2 cellular contexts compared by ENCODE assay signal in the genomic region with DNA sequence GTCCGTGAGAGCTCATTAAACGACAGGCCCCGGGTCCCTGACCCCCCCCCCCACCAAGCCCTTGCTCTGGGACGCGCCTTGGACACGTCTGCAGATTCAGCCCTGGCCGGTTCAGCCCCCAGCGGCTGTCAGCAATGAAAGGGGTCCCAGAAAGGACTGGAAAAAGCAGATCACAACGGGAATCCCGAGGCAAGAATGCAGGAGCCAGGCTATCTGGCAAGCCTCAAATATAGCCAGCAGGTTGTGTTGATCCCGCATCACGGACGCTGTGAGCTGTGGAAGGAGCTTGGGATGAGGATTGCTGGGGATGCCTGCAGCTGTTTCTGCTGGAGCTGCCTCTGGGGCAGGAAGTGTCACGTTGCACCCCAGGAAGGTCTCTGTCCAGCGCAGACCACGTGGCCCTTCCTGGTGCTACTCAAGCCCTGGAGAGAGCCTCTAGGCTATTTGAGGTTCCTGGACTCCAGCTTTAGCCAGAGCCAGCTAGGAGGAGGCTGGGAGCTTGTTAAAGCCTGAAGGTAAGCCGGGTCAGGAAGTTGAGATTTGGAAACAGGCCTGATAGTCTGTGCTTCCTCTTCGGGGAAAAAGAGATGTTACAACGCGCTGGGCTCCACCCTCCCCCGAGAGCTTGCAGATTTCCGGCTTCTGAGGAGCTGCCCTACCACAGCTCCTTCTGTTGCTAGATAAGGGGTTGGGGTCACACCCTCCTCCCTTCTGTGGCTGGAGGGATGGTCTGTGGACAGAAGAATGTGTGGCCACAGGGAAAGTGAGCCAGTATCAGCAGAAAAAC.
A peak's percentile ranks its signal among the peaks of the same experiment; 100 is the strongest.
TF ChIP-seq lines count a peak whose summit lies in the region.

No MANE protein-coding gene starts in this region.

TF ChIP-seq in GM12878, 131 proteins besides CTCF, POLR2A, EP300 and RAD21 (continued from another document):
- TF ChIP-seq, protein P1, sequence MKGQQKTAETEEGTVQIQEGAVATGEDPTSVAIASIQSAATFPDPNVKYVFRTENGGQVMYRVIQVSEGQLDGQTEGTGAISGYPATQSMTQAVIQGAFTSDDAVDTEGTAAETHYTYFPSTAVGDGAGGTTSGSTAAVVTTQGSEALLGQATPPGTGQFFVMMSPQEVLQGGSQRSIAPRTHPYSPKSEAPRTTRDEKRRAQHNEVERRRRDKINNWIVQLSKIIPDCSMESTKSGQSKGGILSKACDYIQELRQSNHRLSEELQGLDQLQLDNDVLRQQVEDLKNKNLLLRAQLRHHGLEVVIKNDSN (IDR thresholded peaks at IDR 0.05; ENCODE audit: borderline replicate concordance, extremely low read length, insufficient read depth, low read depth, low read length) = peak; percentile 63
- TF ChIP-seq, protein P2, sequence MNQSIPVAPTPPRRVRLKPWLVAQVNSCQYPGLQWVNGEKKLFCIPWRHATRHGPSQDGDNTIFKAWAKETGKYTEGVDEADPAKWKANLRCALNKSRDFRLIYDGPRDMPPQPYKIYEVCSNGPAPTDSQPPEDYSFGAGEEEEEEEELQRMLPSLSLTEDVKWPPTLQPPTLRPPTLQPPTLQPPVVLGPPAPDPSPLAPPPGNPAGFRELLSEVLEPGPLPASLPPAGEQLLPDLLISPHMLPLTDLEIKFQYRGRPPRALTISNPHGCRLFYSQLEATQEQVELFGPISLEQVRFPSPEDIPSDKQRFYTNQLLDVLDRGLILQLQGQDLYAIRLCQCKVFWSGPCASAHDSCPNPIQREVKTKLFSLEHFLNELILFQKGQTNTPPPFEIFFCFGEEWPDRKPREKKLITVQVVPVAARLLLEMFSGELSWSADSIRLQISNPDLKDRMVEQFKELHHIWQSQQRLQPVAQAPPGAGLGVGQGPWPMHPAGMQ (IDR thresholded peaks at IDR 0.05; ENCODE audit: borderline replicate concordance) = no peak

TF ChIP-seq in HepG2, 621 proteins besides CTCF, POLR2A, EP300 and RAD21 (continued from another document):
- TF ChIP-seq, protein P3, sequence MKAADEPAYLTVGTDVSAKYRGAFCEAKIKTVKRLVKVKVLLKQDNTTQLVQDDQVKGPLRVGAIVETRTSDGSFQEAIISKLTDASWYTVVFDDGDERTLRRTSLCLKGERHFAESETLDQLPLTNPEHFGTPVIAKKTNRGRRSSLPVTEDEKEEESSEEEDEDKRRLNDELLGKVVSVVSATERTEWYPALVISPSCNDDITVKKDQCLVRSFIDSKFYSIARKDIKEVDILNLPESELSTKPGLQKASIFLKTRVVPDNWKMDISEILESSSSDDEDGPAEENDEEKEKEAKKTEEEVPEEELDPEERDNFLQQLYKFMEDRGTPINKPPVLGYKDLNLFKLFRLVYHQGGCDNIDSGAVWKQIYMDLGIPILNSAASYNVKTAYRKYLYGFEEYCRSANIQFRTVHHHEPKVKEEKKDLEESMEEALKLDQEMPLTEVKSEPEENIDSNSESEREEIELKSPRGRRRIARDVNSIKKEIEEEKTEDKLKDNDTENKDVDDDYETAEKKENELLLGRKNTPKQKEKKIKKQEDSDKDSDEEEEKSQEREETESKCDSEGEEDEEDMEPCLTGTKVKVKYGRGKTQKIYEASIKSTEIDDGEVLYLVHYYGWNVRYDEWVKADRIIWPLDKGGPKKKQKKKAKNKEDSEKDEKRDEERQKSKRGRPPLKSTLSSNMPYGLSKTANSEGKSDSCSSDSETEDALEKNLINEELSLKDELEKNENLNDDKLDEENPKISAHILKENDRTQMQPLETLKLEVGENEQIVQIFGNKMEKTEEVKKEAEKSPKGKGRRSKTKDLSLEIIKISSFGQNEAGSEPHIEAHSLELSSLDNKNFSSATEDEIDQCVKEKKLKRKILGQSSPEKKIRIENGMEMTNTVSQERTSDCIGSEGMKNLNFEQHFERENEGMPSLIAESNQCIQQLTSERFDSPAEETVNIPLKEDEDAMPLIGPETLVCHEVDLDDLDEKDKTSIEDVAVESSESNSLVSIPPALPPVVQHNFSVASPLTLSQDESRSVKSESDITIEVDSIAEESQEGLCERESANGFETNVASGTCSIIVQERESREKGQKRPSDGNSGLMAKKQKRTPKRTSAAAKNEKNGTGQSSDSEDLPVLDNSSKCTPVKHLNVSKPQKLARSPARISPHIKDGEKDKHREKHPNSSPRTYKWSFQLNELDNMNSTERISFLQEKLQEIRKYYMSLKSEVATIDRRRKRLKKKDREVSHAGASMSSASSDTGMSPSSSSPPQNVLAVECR (CRISPR knock-in tag; IDR thresholded peaks at IDR 0.05; ENCODE audit: borderline replicate concordance) = peak; percentile 44; the same call in 1 of the 2 replicates
- TF ChIP-seq ZNF761 (CRISPR knock-in tag; conservative IDR thresholded peaks at IDR 0.05) (no peak), ELF3 (CRISPR knock-in tag; IDR thresholded peaks at IDR 0.05) (0 out of 2 replicates have a peak, but pooled peaks have one; percentile 14), ZNF160 (CRISPR knock-in tag; IDR thresholded peaks at IDR 0.05) (no peak), POLR2G (IDR thresholded peaks at IDR 0.05; ENCODE audit: low read depth, low read length) (no peak), ATM (IDR thresholded peaks at IDR 0.05; ENCODE audit: borderline replicate concordance) (no peak), NR2F6 (IDR thresholded peaks at IDR 0.05) (no peak), NR2F6 (CRISPR knock-in tag; IDR thresholded peaks at IDR 0.05) (no peak), GZF1 (CRISPR knock-in tag; IDR thresholded peaks at IDR 0.05) (peak; percentile 63; the same call in 1 of the 2 replicates), HDAC1 (CRISPR knock-in tag; IDR thresholded peaks at IDR 0.05) (no peak), ZNF274 (CRISPR knock-in tag; IDR thresholded peaks at IDR 0.05) (0 out of 2 replicates have a peak, but pooled peaks have one; percentile 21), FOSL2 (CRISPR knock-in tag; IDR thresholded peaks at IDR 0.05) (no peak), MED1 (CRISPR knock-in tag; IDR thresholded peaks at IDR 0.05) (no peak), KLF16 (CRISPR knock-in tag; IDR thresholded peaks at IDR 0.05) (no peak)
- TF ChIP-seq, protein P4, sequence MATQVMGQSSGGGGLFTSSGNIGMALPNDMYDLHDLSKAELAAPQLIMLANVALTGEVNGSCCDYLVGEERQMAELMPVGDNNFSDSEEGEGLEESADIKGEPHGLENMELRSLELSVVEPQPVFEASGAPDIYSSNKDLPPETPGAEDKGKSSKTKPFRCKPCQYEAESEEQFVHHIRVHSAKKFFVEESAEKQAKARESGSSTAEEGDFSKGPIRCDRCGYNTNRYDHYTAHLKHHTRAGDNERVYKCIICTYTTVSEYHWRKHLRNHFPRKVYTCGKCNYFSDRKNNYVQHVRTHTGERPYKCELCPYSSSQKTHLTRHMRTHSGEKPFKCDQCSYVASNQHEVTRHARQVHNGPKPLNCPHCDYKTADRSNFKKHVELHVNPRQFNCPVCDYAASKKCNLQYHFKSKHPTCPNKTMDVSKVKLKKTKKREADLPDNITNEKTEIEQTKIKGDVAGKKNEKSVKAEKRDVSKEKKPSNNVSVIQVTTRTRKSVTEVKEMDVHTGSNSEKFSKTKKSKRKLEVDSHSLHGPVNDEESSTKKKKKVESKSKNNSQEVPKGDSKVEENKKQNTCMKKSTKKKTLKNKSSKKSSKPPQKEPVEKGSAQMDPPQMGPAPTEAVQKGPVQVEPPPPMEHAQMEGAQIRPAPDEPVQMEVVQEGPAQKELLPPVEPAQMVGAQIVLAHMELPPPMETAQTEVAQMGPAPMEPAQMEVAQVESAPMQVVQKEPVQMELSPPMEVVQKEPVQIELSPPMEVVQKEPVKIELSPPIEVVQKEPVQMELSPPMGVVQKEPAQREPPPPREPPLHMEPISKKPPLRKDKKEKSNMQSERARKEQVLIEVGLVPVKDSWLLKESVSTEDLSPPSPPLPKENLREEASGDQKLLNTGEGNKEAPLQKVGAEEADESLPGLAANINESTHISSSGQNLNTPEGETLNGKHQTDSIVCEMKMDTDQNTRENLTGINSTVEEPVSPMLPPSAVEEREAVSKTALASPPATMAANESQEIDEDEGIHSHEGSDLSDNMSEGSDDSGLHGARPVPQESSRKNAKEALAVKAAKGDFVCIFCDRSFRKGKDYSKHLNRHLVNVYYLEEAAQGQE (IDR thresholded peaks at IDR 0.05; ENCODE audit: borderline replicate concordance in 1 of 2, low read depth in 1 of 2, low read length in 2 of 2) = peak in 1 of 2 experiments; percentile 54; a peak in 2 of 4 replicates
- TF ChIP-seq, protein P5, sequence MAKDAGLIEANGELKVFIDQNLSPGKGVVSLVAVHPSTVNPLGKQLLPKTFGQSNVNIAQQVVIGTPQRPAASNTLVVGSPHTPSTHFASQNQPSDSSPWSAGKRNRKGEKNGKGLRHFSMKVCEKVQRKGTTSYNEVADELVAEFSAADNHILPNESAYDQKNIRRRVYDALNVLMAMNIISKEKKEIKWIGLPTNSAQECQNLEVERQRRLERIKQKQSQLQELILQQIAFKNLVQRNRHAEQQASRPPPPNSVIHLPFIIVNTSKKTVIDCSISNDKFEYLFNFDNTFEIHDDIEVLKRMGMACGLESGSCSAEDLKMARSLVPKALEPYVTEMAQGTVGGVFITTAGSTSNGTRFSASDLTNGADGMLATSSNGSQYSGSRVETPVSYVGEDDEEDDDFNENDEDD (CRISPR knock-in tag; IDR thresholded peaks at IDR 0.05; ENCODE audit: borderline replicate concordance) = peak; percentile 18; the same call in 1 of the 2 replicates
- TF ChIP-seq, protein P6, sequence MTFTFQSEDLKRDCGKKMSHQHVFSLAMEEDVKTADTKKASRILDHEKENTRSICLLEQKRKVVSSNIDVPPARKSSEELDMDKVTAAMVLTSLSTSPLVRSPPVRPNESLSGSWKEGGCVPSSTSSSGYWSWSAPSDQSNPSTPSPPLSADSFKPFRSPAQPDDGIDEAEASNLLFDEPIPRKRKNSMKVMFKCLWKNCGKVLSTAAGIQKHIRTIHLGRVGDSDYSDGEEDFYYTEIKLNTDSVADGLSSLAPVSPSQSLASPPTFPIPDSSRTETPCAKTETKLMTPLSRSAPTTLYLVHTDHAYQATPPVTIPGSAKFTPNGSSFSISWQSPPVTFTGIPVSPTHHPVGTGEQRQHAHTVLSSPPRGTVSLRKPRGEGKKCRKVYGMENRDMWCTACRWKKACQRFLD (CRISPR knock-in tag; IDR thresholded peaks at IDR 0.05; ENCODE audit: borderline replicate concordance) = 0 out of 2 replicates have a peak, but pooled peaks have one; percentile 36
- TF ChIP-seq, protein P7, sequence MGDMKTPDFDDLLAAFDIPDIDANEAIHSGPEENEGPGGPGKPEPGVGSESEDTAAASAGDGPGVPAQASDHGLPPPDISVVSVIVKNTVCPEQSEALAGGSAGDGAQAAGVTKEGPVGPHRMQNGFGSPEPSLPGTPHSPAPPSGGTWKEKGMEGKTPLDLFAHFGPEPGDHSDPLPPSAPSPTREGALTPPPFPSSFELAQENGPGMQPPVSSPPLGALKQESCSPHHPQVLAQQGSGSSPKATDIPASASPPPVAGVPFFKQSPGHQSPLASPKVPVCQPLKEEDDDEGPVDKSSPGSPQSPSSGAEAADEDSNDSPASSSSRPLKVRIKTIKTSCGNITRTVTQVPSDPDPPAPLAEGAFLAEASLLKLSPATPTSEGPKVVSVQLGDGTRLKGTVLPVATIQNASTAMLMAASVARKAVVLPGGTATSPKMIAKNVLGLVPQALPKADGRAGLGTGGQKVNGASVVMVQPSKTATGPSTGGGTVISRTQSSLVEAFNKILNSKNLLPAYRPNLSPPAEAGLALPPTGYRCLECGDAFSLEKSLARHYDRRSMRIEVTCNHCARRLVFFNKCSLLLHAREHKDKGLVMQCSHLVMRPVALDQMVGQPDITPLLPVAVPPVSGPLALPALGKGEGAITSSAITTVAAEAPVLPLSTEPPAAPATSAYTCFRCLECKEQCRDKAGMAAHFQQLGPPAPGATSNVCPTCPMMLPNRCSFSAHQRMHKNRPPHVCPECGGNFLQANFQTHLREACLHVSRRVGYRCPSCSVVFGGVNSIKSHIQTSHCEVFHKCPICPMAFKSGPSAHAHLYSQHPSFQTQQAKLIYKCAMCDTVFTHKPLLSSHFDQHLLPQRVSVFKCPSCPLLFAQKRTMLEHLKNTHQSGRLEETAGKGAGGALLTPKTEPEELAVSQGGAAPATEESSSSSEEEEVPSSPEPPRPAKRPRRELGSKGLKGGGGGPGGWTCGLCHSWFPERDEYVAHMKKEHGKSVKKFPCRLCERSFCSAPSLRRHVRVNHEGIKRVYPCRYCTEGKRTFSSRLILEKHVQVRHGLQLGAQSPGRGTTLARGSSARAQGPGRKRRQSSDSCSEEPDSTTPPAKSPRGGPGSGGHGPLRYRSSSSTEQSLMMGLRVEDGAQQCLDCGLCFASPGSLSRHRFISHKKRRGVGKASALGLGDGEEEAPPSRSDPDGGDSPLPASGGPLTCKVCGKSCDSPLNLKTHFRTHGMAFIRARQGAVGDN (CRISPR knock-in tag; IDR thresholded peaks at IDR 0.05) = peak; percentile 76
- TF ChIP-seq, protein P8, sequence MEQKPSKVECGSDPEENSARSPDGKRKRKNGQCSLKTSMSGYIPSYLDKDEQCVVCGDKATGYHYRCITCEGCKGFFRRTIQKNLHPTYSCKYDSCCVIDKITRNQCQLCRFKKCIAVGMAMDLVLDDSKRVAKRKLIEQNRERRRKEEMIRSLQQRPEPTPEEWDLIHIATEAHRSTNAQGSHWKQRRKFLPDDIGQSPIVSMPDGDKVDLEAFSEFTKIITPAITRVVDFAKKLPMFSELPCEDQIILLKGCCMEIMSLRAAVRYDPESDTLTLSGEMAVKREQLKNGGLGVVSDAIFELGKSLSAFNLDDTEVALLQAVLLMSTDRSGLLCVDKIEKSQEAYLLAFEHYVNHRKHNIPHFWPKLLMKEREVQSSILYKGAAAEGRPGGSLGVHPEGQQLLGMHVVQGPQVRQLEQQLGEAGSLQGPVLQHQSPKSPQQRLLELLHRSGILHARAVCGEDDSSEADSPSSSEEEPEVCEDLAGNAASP (CRISPR knock-in tag; IDR thresholded peaks at IDR 0.05; ENCODE audit: borderline replicate concordance) = no peak
- TF ChIP-seq, protein P9, sequence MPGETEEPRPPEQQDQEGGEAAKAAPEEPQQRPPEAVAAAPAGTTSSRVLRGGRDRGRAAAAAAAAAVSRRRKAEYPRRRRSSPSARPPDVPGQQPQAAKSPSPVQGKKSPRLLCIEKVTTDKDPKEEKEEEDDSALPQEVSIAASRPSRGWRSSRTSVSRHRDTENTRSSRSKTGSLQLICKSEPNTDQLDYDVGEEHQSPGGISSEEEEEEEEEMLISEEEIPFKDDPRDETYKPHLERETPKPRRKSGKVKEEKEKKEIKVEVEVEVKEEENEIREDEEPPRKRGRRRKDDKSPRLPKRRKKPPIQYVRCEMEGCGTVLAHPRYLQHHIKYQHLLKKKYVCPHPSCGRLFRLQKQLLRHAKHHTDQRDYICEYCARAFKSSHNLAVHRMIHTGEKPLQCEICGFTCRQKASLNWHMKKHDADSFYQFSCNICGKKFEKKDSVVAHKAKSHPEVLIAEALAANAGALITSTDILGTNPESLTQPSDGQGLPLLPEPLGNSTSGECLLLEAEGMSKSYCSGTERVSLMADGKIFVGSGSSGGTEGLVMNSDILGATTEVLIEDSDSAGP (CRISPR knock-in tag; IDR thresholded peaks at IDR 0.05; ENCODE audit: borderline replicate concordance) = peak; percentile 20; the same call in 1 of the 2 replicates
